In genomic region chr17:9811537-9811936, GRCh38 we compare ENCODE assay signal across 17 cellular contexts. TPM values are rescaled to one million over a fixed set of nuclear protein-coding genes. Genes with fewer than 3 reads are reported as not detected.
DNase-seq lines count a peak whose midpoint lies in the region; ATAC-seq and TF ChIP-seq lines count a peak whose summit lies in the region.
"Had no signal": no experiment of that assay in that cellular context is flagged by ENCODE, and none has a peak within 500 bp of the region (broad histone marks: within the 10 kb centered on the region; RNA-seq: fewer than 3 reads in every experiment).

No MANE protein-coding gene starts in this region.

- no peak overlapping the region for H4K8ac ChIP-seq in mesendoderm (ENCODE audit: low read depth, low read length)

- H3K23ac ChIP-seq in mesendoderm (ENCODE audit: low read length) = no peak overlapping the region

- H2BK5ac ChIP-seq in mesendoderm (ENCODE audit: low read length) = peak overlapping the region; percentile 22

- H4K20me1 ChIP-seq in PC-3 (ENCODE audit: low read length) = no peaks in the 10 kb centered on the region

- no peak overlapping the region for H3K56ac ChIP-seq in mesendoderm (ENCODE audit: low read length)

- no peak overlapping the region for H3K18ac ChIP-seq in mesendoderm (ENCODE audit: low read length)

- H3K9ac ChIP-seq in PC-3 (ENCODE audit: low read length) (no peak overlapping the region), mesendoderm (ENCODE audit: low read length) (peak overlapping the region; percentile 12)

- H3K27ac ChIP-seq in PC-3 (ENCODE audit: low read length) (peak overlapping the region; percentile 92), left ventricle myocardium inferior (replicated peaks) (peak overlapping the region; percentile 30), mesendoderm (ENCODE audit: low read depth, low read length) (no peak overlapping the region)

- H2AFZ ChIP-seq in PC-3 (ENCODE audit: low read length) = no peak overlapping the region

- H3K4me1 ChIP-seq in PC-3 (ENCODE audit: insufficient read depth, low read length) = peaks cover 24% of the 10 kb centered on the region
- H3K4me1 ChIP-seq in left ventricle myocardium inferior = peaks cover 24% of the 10 kb centered on the region
- H3K4me1 ChIP-seq in mesendoderm (ENCODE audit: control insufficient read depth, low read depth, low read length) = peaks cover 9% of the 10 kb centered on the region

- no peak overlapping the region for H3K4me3 ChIP-seq in PC-3 (ENCODE audit: low read length)
- H3K4me3 ChIP-seq in left ventricle myocardium inferior = no peak overlapping the region
- H3K4me3 ChIP-seq in mesendoderm (ENCODE audit: low read length) = no peak overlapping the region

- no peak for ATAC-seq in PC-3
- ATAC-seq in Right ventricle myocardium superior (ENCODE audit: poor library complexity) = peak; percentile 81
- no peak for ATAC-seq in activated CD4-positive, alpha-beta T cell treated with anti-CD3 and anti-CD28 coated beads for 36 hours
- no peak for ATAC-seq in naive thymus-derived CD8-positive, alpha-beta T cell

- H3K79me2 ChIP-seq in PC-3 (ENCODE audit: low read length) (no peaks in the 10 kb centered on the region), mesendoderm (ENCODE audit: control insufficient read depth, insufficient read depth, low read length) (no peaks in the 10 kb centered on the region)

- H3K9me3 Mint-ChIP-seq in activated CD4-positive, alpha-beta T cell treated with anti-CD3 and anti-CD28 coated beads for 36 hours (ENCODE audit: low read depth) = no peaks in the 10 kb centered on the region
- H3K9me3 Mint-ChIP-seq in naive thymus-derived CD8-positive, alpha-beta T cell = peaks cover 0 to 3% (median 0%) of the 10 kb centered on the region in 9 donors
- H3K9me3 Mint-ChIP-seq: CD4-positive, alpha-beta T cell had no signal

- no peak overlapping the region for H4K5ac ChIP-seq in mesendoderm (ENCODE audit: low read length)

- no peaks in the 10 kb centered on the region for H3K36me3 ChIP-seq in PC-3 (ENCODE audit: low read depth, low read length)
- H3K36me3 ChIP-seq in left ventricle myocardium inferior = no peaks in the 10 kb centered on the region
- no peaks in the 10 kb centered on the region for H3K36me3 ChIP-seq in mesendoderm (ENCODE audit: control insufficient read depth, insufficient read depth, low read length)

- POLR2A ChIA-PET in PC-3 (lab: Charles Lee; ENCODE audit: unreplicated experiment) = no interaction called here
- POLR2A ChIA-PET in activated CD4-positive, alpha-beta T cell treated with anti-CD3 and anti-CD28 coated beads for 36 hours (lab: Charles Lee) = no interaction called here
- POLR2A ChIA-PET in naive thymus-derived CD8-positive, alpha-beta T cell (lab: Charles Lee) = no interaction called here

- H3K79me1 ChIP-seq in mesendoderm (ENCODE audit: low read length) = no peaks in the 10 kb centered on the region

- BruUV-seq in PC-3 (replicated peaks; lab: Mats Ljungman, UMichigan) = no TSS peak

- no peaks in the 10 kb centered on the region for H3F3A ChIP-seq in PC-3 (ENCODE audit: low read length, unreplicated experiment)

- no CpG with 5 or more reads among the region's 11 CpGs for WGBS in mesendoderm (ENCODE audit: extremely low coverage, insufficient coverage, low lambda C conversion rate)

- no peak for TF ChIP-seq CTCF in PC-3 (conservative IDR thresholded peaks at IDR 0.05; ENCODE audit: low read depth, low read length)
- no peak for TF ChIP-seq CTCF in left ventricle myocardium inferior (IDR thresholded peaks at IDR 0.05; ENCODE audit: borderline replicate concordance)

- DNase-seq in PC-3 (no peak), Right ventricle myocardium superior (no peak), left ventricle myocardium inferior (no peak), mesendoderm (peak; percentile 89), DMS53 (lab: John Stamatoyannopoulos, UW) (no peak)
- no peak for DNase-seq in activated CD4-positive, alpha-beta T cell treated with anti-CD3 and anti-CD28 coated beads for 36 hours
- no peak for DNase-seq in naive thymus-derived CD8-positive, alpha-beta T cell
- DNase-seq: ACHN; C1 segment of cervical spinal cord; CD4-positive, alpha-beta T cell; COR-L47; HCEC 1CT; HFFc6 had no signal

- no peak overlapping the region for H2BK15ac ChIP-seq in mesendoderm (replicated peaks; ENCODE audit: low read depth)

- no peak overlapping the region for H3K4ac ChIP-seq in mesendoderm (ENCODE audit: low read depth, low read length)

- H2AK5ac ChIP-seq in mesendoderm (ENCODE audit: low read length) = no peak overlapping the region

- H3K27me3 Mint-ChIP-seq in activated CD4-positive, alpha-beta T cell treated with anti-CD3 and anti-CD28 coated beads for 36 hours = peaks cover 7% of the 10 kb centered on the region
- peaks cover 0 to 10% (median 3%) of the 10 kb centered on the region in 5 donors for H3K27me3 Mint-ChIP-seq in naive thymus-derived CD8-positive, alpha-beta T cell
- H3K27me3 Mint-ChIP-seq: CD4-positive, alpha-beta T cell had no signal

- CTCF ChIA-PET in PC-3 (lab: Charles Lee) = no interaction called here
- CTCF ChIA-PET in activated CD4-positive, alpha-beta T cell treated with anti-CD3 and anti-CD28 coated beads for 36 hours (lab: Charles Lee) = interaction anchor here (0.6 kb wide), 1 partner anchor 42 kb away, joined by 3 read pairs; no protein-coding TSS in a partner anchor

- peak overlapping the region; percentile 71; the same call in 1 of the 2 replicates for H3K4me2 ChIP-seq in PC-3 (ENCODE audit: low read length)
- H3K4me2 ChIP-seq in mesendoderm (ENCODE audit: low read length) = no peak overlapping the region

- H2BK120ac ChIP-seq in mesendoderm (ENCODE audit: low read depth, low read length) = no peak overlapping the region

- no peaks in the 10 kb centered on the region for H3K36me3 Mint-ChIP-seq in activated CD4-positive, alpha-beta T cell treated with anti-CD3 and anti-CD28 coated beads for 36 hours (ENCODE audit: low read depth)
- no peaks in the 10 kb centered on the region for H3K36me3 Mint-ChIP-seq in naive thymus-derived CD8-positive, alpha-beta T cell
- H3K36me3 Mint-ChIP-seq: IgD-negative memory B cell had no signal

- H3K27me3 ChIP-seq in PC-3 (ENCODE audit: low read length) (no peaks in the 10 kb centered on the region), left ventricle myocardium inferior (ENCODE audit: low read depth) (peaks cover 8% of the 10 kb centered on the region), mesendoderm (ENCODE audit: insufficient read depth, low read length, poor library complexity) (no peaks in the 10 kb centered on the region)

- no peak overlapping the region for H3K27ac Mint-ChIP-seq in activated CD4-positive, alpha-beta T cell treated with anti-CD3 and anti-CD28 coated beads for 36 hours
- no peak overlapping the region for H3K27ac Mint-ChIP-seq in naive thymus-derived CD8-positive, alpha-beta T cell
- H3K27ac Mint-ChIP-seq: CD4-positive, alpha-beta T cell; HFFc6; IgD-negative memory B cell had no signal

- H3K4me3 Mint-ChIP-seq in activated CD4-positive, alpha-beta T cell treated with anti-CD3 and anti-CD28 coated beads for 36 hours = no peak overlapping the region
- no peak overlapping the region for H3K4me3 Mint-ChIP-seq in naive thymus-derived CD8-positive, alpha-beta T cell
- H3K4me3 Mint-ChIP-seq: CD4-positive, alpha-beta T cell; HFFc6; IgD-negative memory B cell had no signal

- no peaks in the 10 kb centered on the region for H3K9me2 ChIP-seq in PC-3 (replicated peaks; ENCODE audit: low read length)

- H3K4me1 Mint-ChIP-seq in activated CD4-positive, alpha-beta T cell treated with anti-CD3 and anti-CD28 coated beads for 36 hours = no peaks in the 10 kb centered on the region
- H3K4me1 Mint-ChIP-seq in naive thymus-derived CD8-positive, alpha-beta T cell = no peaks in the 10 kb centered on the region
- H3K4me1 Mint-ChIP-seq: IgD-negative memory B cell had no signal

- intact Hi-C loops in PC-3 (cut with micrococcal nuclease) = loop anchor here (5.0 kb wide), 1 partner anchor 71 kb away; no protein-coding TSS in a partner anchor
- intact Hi-C loops in Right ventricle myocardium superior (cut with DNase I) = no loop called here
- intact Hi-C loops in left ventricle myocardium inferior (cut with micrococcal nuclease) = no loop called here
- intact Hi-C loops in activated CD4-positive, alpha-beta T cell treated with anti-CD3 and anti-CD28 coated beads for 36 hours (cut with DNase I, micrococcal nuclease) = loop anchor here in 1 of 2 experiments (10.0 kb wide), 1 partner anchor 57 kb away; no protein-coding TSS in a partner anchor

- no peaks in the 10 kb centered on the region for H3K9me3 ChIP-seq in PC-3 (ENCODE audit: low read length)
- H3K9me3 ChIP-seq in left ventricle myocardium inferior (replicated peaks) = no peaks in the 10 kb centered on the region

RNA-seq across cellular contexts. Expression of gene GSG1L2, which starts 10.3 kb away (rescaled TPM):
- not detected in 2 replicates for total RNA-seq in PC-3 (2014; rRNA removed)
- not detected for total RNA-seq in Right ventricle myocardium superior
- not detected for total RNA-seq in left ventricle myocardium inferior
- polyA plus RNA-seq in mesendoderm (2013, experiment 1 of 2) = not detected
- polyA plus RNA-seq in mesendoderm (2013, experiment 2 of 2) = not detected
- total RNA-seq in activated CD4-positive, alpha-beta T cell treated with anti-CD3 and anti-CD28 coated beads for 36 hours = not detected
- total RNA-seq in naive thymus-derived CD8-positive, alpha-beta T cell = not detected
- not detected for polyA plus RNA-seq in naive thymus-derived CD8-positive, alpha-beta T cell
- total RNA-seq: A172; CD4-positive, alpha-beta T cell; H1; HFFc6; HT1080 had no signal
- polyA plus RNA-seq: H1, IgD-negative memory B cell had no signal

RNA-seq across cellular contexts. Expression of gene GLP2R, which starts 14.2 kb away (rescaled TPM):
- total RNA-seq in PC-3 (2014; rRNA removed) = 0.06 and 0.22 TPM in 2 replicates
- 0.11 TPM for total RNA-seq in Right ventricle myocardium superior
- total RNA-seq in left ventricle myocardium inferior = not detected
- not detected for polyA plus RNA-seq in mesendoderm (2013, experiment 1 of 2)
- not detected for polyA plus RNA-seq in mesendoderm (2013, experiment 2 of 2)
- total RNA-seq in activated CD4-positive, alpha-beta T cell treated with anti-CD3 and anti-CD28 coated beads for 36 hours = not detected
- not detected for total RNA-seq in naive thymus-derived CD8-positive, alpha-beta T cell
- polyA plus RNA-seq in naive thymus-derived CD8-positive, alpha-beta T cell = not detected
- total RNA-seq: CD4-positive, alpha-beta T cell; H1; HFFc6 had no signal
- polyA plus RNA-seq: H1, IgD-negative memory B cell had no signal

RNA-seq across cellular contexts. Expression of gene DHRS7C, which starts 20.1 kb away (rescaled TPM):
- total RNA-seq in PC-3 (2014; rRNA removed) (not detected in 2 replicates), Right ventricle myocardium superior (71.6 TPM), left ventricle myocardium inferior (3.1 TPM)
- not detected for polyA plus RNA-seq in mesendoderm (2013, experiment 1 of 2)
- not detected for polyA plus RNA-seq in mesendoderm (2013, experiment 2 of 2)
- not detected for total RNA-seq in activated CD4-positive, alpha-beta T cell treated with anti-CD3 and anti-CD28 coated beads for 36 hours
- total RNA-seq in naive thymus-derived CD8-positive, alpha-beta T cell = not detected
- polyA plus RNA-seq in naive thymus-derived CD8-positive, alpha-beta T cell = not detected
- total RNA-seq: A172; CD4-positive, alpha-beta T cell; H1; HFFc6; HT1080 had no signal
- polyA plus RNA-seq: H1, IgD-negative memory B cell had no signal

Comparison
In these comparisons a context has a peak if more than half of its experiments do, and no peak if none do; other contexts are left out.
1. RNA of gene DHRS7C, which starts 20.1 kb away (total RNA-seq): 71.6 TPM in Right ventricle myocardium superior (single experiment); 3.1 TPM in left ventricle myocardium inferior (single experiment), not detected in PC-3, not detected in activated CD4-positive, alpha-beta T cell treated with anti-CD3 and anti-CD28 coated beads for 36 hours and not detected in naive thymus-derived CD8-positive, alpha-beta T cell; every median in the first group is over 10 times any median in the second.